ENCODE assay signal across 8 cellular contexts in the genomic region with DNA sequence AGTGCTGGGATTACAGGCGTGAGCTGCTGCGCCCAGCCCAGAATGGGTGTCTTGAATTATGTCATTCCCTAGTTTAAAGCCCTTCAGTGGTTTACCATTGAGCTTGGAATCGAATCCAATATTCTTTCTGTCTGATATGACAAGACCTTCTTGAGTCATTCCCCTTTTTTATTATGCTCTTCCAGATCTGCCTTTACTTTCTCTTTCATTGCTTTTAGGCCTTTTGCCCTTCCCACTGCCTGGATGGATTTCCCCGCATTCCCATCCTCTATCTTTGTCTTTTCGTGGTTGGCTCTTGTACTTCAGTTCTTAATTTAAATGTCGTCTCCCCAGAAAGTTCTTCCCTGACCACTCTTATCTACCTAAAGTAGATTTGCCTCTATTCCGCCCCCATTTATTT. TPM values are rescaled to one million over a fixed set of nuclear protein-coding genes. Genes with fewer than 3 reads are reported as not detected.
DNase-seq lines count a peak whose midpoint lies in the region; ATAC-seq lines count a peak whose summit lies in the region.

No MANE protein-coding gene starts in this region.

- peaks cover 60% of the 10 kb centered on the region for H3K4me1 Mint-ChIP-seq in stimulated activated naive CD8-positive, alpha-beta T cell treated with anti-CD3 and anti-CD28 coated beads, Interleukin-15, Interleukin-2, amounts not matched to agents 100 ng/mL and 50 ng/mL, for 24 hours (ENCODE audit: low read depth)
- H3K4me1 Mint-ChIP-seq in activated naive CD8-positive, alpha-beta T cell treated with anti-CD3 and anti-CD28 coated beads, Interleukin-2, amount 50 U/mL, for 24 hours, result peaks cover 59% of the 10 kb centered on the region

- H2BK12ac ChIP-seq in mesenchymal stem cell (ENCODE audit: low read length in 2 of 2), result no peak overlapping the region

- H3K9me3 Mint-ChIP-seq in stimulated activated naive CD8-positive, alpha-beta T cell treated with anti-CD3 and anti-CD28 coated beads, Interleukin-15, Interleukin-2, amounts not matched to agents 100 ng/mL and 50 ng/mL, for 24 hours, result no peaks in the 10 kb centered on the region
- H3K9me3 Mint-ChIP-seq in activated naive CD8-positive, alpha-beta T cell treated with anti-CD3 and anti-CD28 coated beads, Interleukin-2, amount 50 U/mL, for 24 hours, result no peaks in the 10 kb centered on the region

- 95% methylated on average over 7 of the region's 7 CpGs for WGBS in mesenchymal stem cell

- H3K27ac Mint-ChIP-seq in stimulated activated naive CD8-positive, alpha-beta T cell treated with anti-CD3 and anti-CD28 coated beads, Interleukin-15, Interleukin-2, amounts not matched to agents 100 ng/mL and 50 ng/mL, for 24 hours, result peak overlapping the region; percentile 93
- H3K27ac Mint-ChIP-seq in activated naive CD8-positive, alpha-beta T cell treated with anti-CD3 and anti-CD28 coated beads, Interleukin-2, amount 50 U/mL, for 24 hours, result peak overlapping the region; percentile 87

- no peak overlapping the region for H3K23ac ChIP-seq in mesenchymal stem cell (ENCODE audit: low read length in 2 of 2)

- H4K91ac ChIP-seq in mesenchymal stem cell (ENCODE audit: low read length), result no peak overlapping the region

- H3K36me3 Mint-ChIP-seq in stimulated activated naive CD8-positive, alpha-beta T cell treated with anti-CD3 and anti-CD28 coated beads, Interleukin-15, Interleukin-2, amounts not matched to agents 100 ng/mL and 50 ng/mL, for 24 hours (ENCODE audit: low read depth), result peaks cover 13% of the 10 kb centered on the region
- peaks cover 6% of the 10 kb centered on the region for H3K36me3 Mint-ChIP-seq in activated naive CD8-positive, alpha-beta T cell treated with anti-CD3 and anti-CD28 coated beads, Interleukin-2, amount 50 U/mL, for 24 hours (ENCODE audit: low read depth)

- H2AK5ac ChIP-seq in mesenchymal stem cell (ENCODE audit: low read length, severe bottlenecking), result no peak overlapping the region

- H3K36me3 ChIP-seq in mesenchymal stem cell (ENCODE audit: control insufficient read depth in 1 of 2, insufficient read depth in 2 of 2, low read depth in 1 of 2, low read length in 2 of 2), result peaks cover 0 to 9% of the 10 kb centered on the region in 2 experiments

- H2BK120ac ChIP-seq in mesenchymal stem cell (ENCODE audit: low read depth, low read length), result no peak overlapping the region

- no peaks in the 10 kb centered on the region for H3K27me3 Mint-ChIP-seq in stimulated activated naive CD8-positive, alpha-beta T cell treated with anti-CD3 and anti-CD28 coated beads, Interleukin-15, Interleukin-2, amounts not matched to agents 100 ng/mL and 50 ng/mL, for 24 hours
- H3K27me3 Mint-ChIP-seq in activated naive CD8-positive, alpha-beta T cell treated with anti-CD3 and anti-CD28 coated beads, Interleukin-2, amount 50 U/mL, for 24 hours, result no peaks in the 10 kb centered on the region

- H4K8ac ChIP-seq in mesenchymal stem cell (ENCODE audit: low read length), result no peak overlapping the region

- H3K18ac ChIP-seq in mesenchymal stem cell (ENCODE audit: low read depth in 1 of 2, low read length in 2 of 2), result no peak overlapping the region

- no peak for DNase-seq in stimulated activated naive CD8-positive, alpha-beta T cell treated with anti-CD3 and anti-CD28 coated beads, Interleukin-15, Interleukin-2, amounts not matched to agents 100 U/mL and 50 U/mL, for 24 hours
- DNase-seq in activated naive CD8-positive, alpha-beta T cell treated with anti-CD3 and anti-CD28 coated beads, Interleukin-2, amount 50 U/mL, for 24 hours, result no peak
- DNase-seq in mesenchymal stem cell, result peak; percentile 77
- no peak for DNase-seq in NCI-H524 treated with DMSO at 0.1 percent for 48 hours (lab: John Stamatoyannopoulos, UW)

- H2BK15ac ChIP-seq in mesenchymal stem cell (ENCODE audit: low read depth, poor library complexity, severe bottlenecking), result no peak overlapping the region

- peaks cover 6% of the 10 kb centered on the region for H3K79me1 ChIP-seq in mesenchymal stem cell (replicated peaks; ENCODE audit: low read length, poor library complexity, severe bottlenecking)

- H3K4ac ChIP-seq in mesenchymal stem cell (ENCODE audit: low read depth in 1 of 2, low read length in 2 of 2), result no peak overlapping the region

- H3K4me3 Mint-ChIP-seq in stimulated activated naive CD8-positive, alpha-beta T cell treated with anti-CD3 and anti-CD28 coated beads, Interleukin-15, Interleukin-2, amounts not matched to agents 100 ng/mL and 50 ng/mL, for 24 hours, result peak overlapping the region; percentile 83
- peak overlapping the region; percentile 85 for H3K4me3 Mint-ChIP-seq in activated naive CD8-positive, alpha-beta T cell treated with anti-CD3 and anti-CD28 coated beads, Interleukin-2, amount 50 U/mL, for 24 hours

- H3K9me3 ChIP-seq in mesenchymal stem cell (ENCODE audit: control insufficient read depth, low read length), result no peaks in the 10 kb centered on the region

- H3K27me3 ChIP-seq in mesenchymal stem cell (ENCODE audit: control insufficient read depth in 1 of 2, insufficient read depth in 1 of 2, low read length in 2 of 2), result no peaks in the 10 kb centered on the region

- H2BK5ac ChIP-seq in mesenchymal stem cell (ENCODE audit: low read depth, low read length, poor library complexity, severe bottlenecking), result no peak overlapping the region

- H3K4me3 ChIP-seq in mesenchymal stem cell (ENCODE audit: insufficient read depth in 1 of 2, low read depth in 1 of 2, low read length in 2 of 2), result peak overlapping the region in 1 of 2 experiments; percentile 94

- no peak overlapping the region for H3K14ac ChIP-seq in mesenchymal stem cell (ENCODE audit: low read length in 2 of 2)

- H3K4me1 ChIP-seq in mesenchymal stem cell (ENCODE audit: control insufficient read depth, insufficient read depth, low read depth, low read length), result peaks cover 16% of the 10 kb centered on the region

- no peak overlapping the region for H3K4me2 ChIP-seq in mesenchymal stem cell (ENCODE audit: low read length, poor library complexity, severe bottlenecking)

- no peak for ATAC-seq in stimulated activated naive CD8-positive, alpha-beta T cell treated with anti-CD3 and anti-CD28 coated beads, Interleukin-15, Interleukin-2, amounts not matched to agents 100 U/mL and 50 U/mL, for 24 hours
- ATAC-seq in activated naive CD8-positive, alpha-beta T cell treated with anti-CD3 and anti-CD28 coated beads, Interleukin-2, amount 50 U/mL, for 24 hours, result no peak
- ATAC-seq in GM18909 (IDR thresholded peaks at IDR 0.05; ENCODE audit: poor library complexity, unreplicated experiment) (no peak), HG03280 (IDR thresholded peaks at IDR 0.05; ENCODE audit: unreplicated experiment) (no peak), GM18870 (IDR thresholded peaks at IDR 0.05; ENCODE audit: unreplicated experiment) (no peak)

- H3K9ac ChIP-seq in mesenchymal stem cell (ENCODE audit: low read length), result peak overlapping the region; percentile 99

- H3K27ac ChIP-seq in mesenchymal stem cell (ENCODE audit: low read length, poor library complexity, severe bottlenecking), result no peak overlapping the region

- no peak overlapping the region for H2AFZ ChIP-seq in mesenchymal stem cell (ENCODE audit: low read depth, low read length)

RNA-seq across cellular contexts. Expression of gene TRAFD1, which starts 1.6 kb away (rescaled TPM):
- polyA plus RNA-seq in mesenchymal stem cell (2013, experiment 1 of 2), result 26.0 TPM
- 24.7 TPM for polyA plus RNA-seq in mesenchymal stem cell (2013, experiment 2 of 2)

RNA-seq across cellular contexts. Expression of gene NAA25, which starts 18.3 kb away (rescaled TPM):
- polyA plus RNA-seq in mesenchymal stem cell (2013, experiment 1 of 2), result 14.3 TPM
- 18.4 TPM for polyA plus RNA-seq in mesenchymal stem cell (2013, experiment 2 of 2)
